In genomic region chr18:31040982-31041345, GRCh38 we compare ENCODE assay signal across 12 cellular contexts. TPM values are rescaled to one million over a fixed set of nuclear protein-coding genes. Genes with fewer than 3 reads are reported as not detected.
DNase-seq lines count a peak whose midpoint lies in the region; ATAC-seq, FAIRE-seq and TF ChIP-seq lines count a peak whose summit lies in the region.
"Had no signal": no experiment of that assay in that cellular context is flagged by ENCODE, and none has a peak within 500 bp of the region (broad histone marks: within the 10 kb centered on the region; RNA-seq: fewer than 3 reads in every experiment).

No MANE protein-coding gene starts in this region.

- H3K4me3 Mint-ChIP-seq in type B pancreatic cell, result peak overlapping the region; percentile 98

- no peak overlapping the region for H3K27ac ChIP-seq in right atrium auricular region
- no peak overlapping the region for H3K27ac ChIP-seq in heart right ventricle
- no peak overlapping the region for H3K27ac ChIP-seq in mesendoderm (ENCODE audit: low read depth, low read length)
- H3K27ac ChIP-seq in pancreas, result no peak overlapping the region

- no peak overlapping the region for H2BK120ac ChIP-seq in mesendoderm (ENCODE audit: low read depth, low read length)

- no peak overlapping the region for H3K18ac ChIP-seq in mesendoderm (ENCODE audit: low read length)

- TF ChIP-seq CTCF in right atrium auricular region (IDR thresholded peaks at IDR 0.05) (no peak), heart right ventricle (IDR thresholded peaks at IDR 0.05) (no peak), type B pancreatic cell (conservative IDR thresholded peaks at IDR 0.05) (no peak), pancreas (IDR thresholded peaks at IDR 0.05) (no peak)

- no peak overlapping the region for H2AK5ac ChIP-seq in mesendoderm (ENCODE audit: low read length)

- DNase-seq in right atrium auricular region (ENCODE audit: low spot score) (no peak), heart right ventricle (no peak), ecto neural progenitor cell (ENCODE audit: low spot score) (peak; percentile 54), mesendoderm (peak; percentile 56), type B pancreatic cell (ENCODE audit: extremely low spot score, unreplicated experiment) (no peak), hippocampal formation (lab: John Stamatoyannopoulos, UW) (no peak), NCI-H187 treated with DMSO at 0.1 percent for 48 hours (lab: John Stamatoyannopoulos, UW) (no peak), pancreas (no peak)
- DNase-seq: activated naive CD4-positive, alpha-beta T cell treated with anti-CD3 and anti-CD28 coated beads, Interleukin-2, amount 10 ng/mL, durations not matched to agents 7 days and 5 days; NCI-H146 had no signal

- H4K8ac ChIP-seq in mesendoderm (ENCODE audit: low read depth, low read length), result no peak overlapping the region

- no peak overlapping the region for H2BK15ac ChIP-seq in mesendoderm (replicated peaks; ENCODE audit: low read depth)

- H3K27ac Mint-ChIP-seq in type B pancreatic cell, result peak overlapping the region; percentile 94

- no peak for FAIRE-seq in pancreas (lab: Jason Lieb, UNC)
- FAIRE-seq: GM18507 had no signal

- H3K9ac ChIP-seq in mesendoderm (ENCODE audit: low read length), result no peak overlapping the region

- 3 to 6% methylated on average over 14 of the region's 14 CpGs for WGBS in heart right ventricle, 2 donors
- WGBS in mesendoderm (ENCODE audit: extremely low coverage, insufficient coverage, low lambda C conversion rate), result no CpG with 5 or more reads among the region's 14 CpGs
- 13% methylated on average over 14 of the region's 14 CpGs for WGBS in pancreas, 2 donors

- H3K4me1 ChIP-seq in right atrium auricular region, result peaks cover 0 to 23% of the 10 kb centered on the region in 2 donors
- H3K4me1 ChIP-seq in heart right ventricle, result peaks cover 0 to 27% (median 17%) of the 10 kb centered on the region in 9 donors
- H3K4me1 ChIP-seq in mesendoderm (ENCODE audit: control insufficient read depth, low read depth, low read length), result peaks cover 2% of the 10 kb centered on the region
- peaks cover 0 to 6% (median 3%) of the 10 kb centered on the region in 3 donors for H3K4me1 ChIP-seq in pancreas

- ATAC-seq in heart right ventricle, result no peak
- ATAC-seq in pancreas, result no peak

- peaks cover 11% of the 10 kb centered on the region for H3K9me3 Mint-ChIP-seq in type B pancreatic cell
- H3K9me3 Mint-ChIP-seq: activated naive CD4-positive, alpha-beta T cell treated with anti-CD3 and anti-CD28 coated beads, Interleukin-2, amount 10 ng/mL, durations not matched to agents 7 days and 5 days had no signal

- no peaks in the 10 kb centered on the region for H3K79me2 ChIP-seq in mesendoderm (ENCODE audit: control insufficient read depth, insufficient read depth, low read length)

- H3K36me3 ChIP-seq in right atrium auricular region, result no peaks in the 10 kb centered on the region
- H3K36me3 ChIP-seq in heart right ventricle, result no peaks in the 10 kb centered on the region
- no peaks in the 10 kb centered on the region for H3K36me3 ChIP-seq in mesendoderm (ENCODE audit: control insufficient read depth, insufficient read depth, low read length)
- no peaks in the 10 kb centered on the region for H3K36me3 ChIP-seq in pancreas

- H3K36me3 Mint-ChIP-seq in type B pancreatic cell, result peaks cover 15% of the 10 kb centered on the region

- peaks cover 5 to 11% of the 10 kb centered on the region in 2 donors for H3K27me3 ChIP-seq in right atrium auricular region
- peaks cover 18 to 90% (median 78%) of the 10 kb centered on the region in 7 donors for H3K27me3 ChIP-seq in heart right ventricle
- H3K27me3 ChIP-seq in mesendoderm (ENCODE audit: insufficient read depth, low read length, poor library complexity), result peaks cover 17% of the 10 kb centered on the region
- peaks cover 7 to 70% (median 23%) of the 10 kb centered on the region in 4 donors for H3K27me3 ChIP-seq in pancreas

- peak overlapping the region; percentile 23 to 43 for H3K4me3 ChIP-seq in right atrium auricular region
- H3K4me3 ChIP-seq in heart right ventricle, result peak overlapping the region in 3 of 10 donors; percentile 18 to 38 (median 35)
- H3K4me3 ChIP-seq in mesendoderm (ENCODE audit: low read length), result no peak overlapping the region
- no peak overlapping the region for H3K4me3 ChIP-seq in pancreas

- no peak overlapping the region for H3K23ac ChIP-seq in mesendoderm (ENCODE audit: low read length)

- no peak overlapping the region for H3K4ac ChIP-seq in mesendoderm (ENCODE audit: low read depth, low read length)

- H3K9me3 ChIP-seq in right atrium auricular region, result no peaks in the 10 kb centered on the region
- H3K9me3 ChIP-seq in heart right ventricle, result no peaks in the 10 kb centered on the region
- no peaks in the 10 kb centered on the region for H3K9me3 ChIP-seq in pancreas

- peaks cover 13% of the 10 kb centered on the region for H3K4me1 Mint-ChIP-seq in type B pancreatic cell (ENCODE audit: unreplicated experiment)

- intact Hi-C loops in heart right ventricle (cut with DNase I), result no loop called here
- intact Hi-C loops in pancreas (cut with DNase I), result no loop called here

- no peak overlapping the region for H4K5ac ChIP-seq in mesendoderm (ENCODE audit: low read length)

- no peaks in the 10 kb centered on the region for H3K79me1 ChIP-seq in mesendoderm (ENCODE audit: low read length)

- peaks cover 60% of the 10 kb centered on the region for H3K27me3 Mint-ChIP-seq in type B pancreatic cell

- H2BK5ac ChIP-seq in mesendoderm (ENCODE audit: low read length), result no peak overlapping the region

- no peak overlapping the region for H3K56ac ChIP-seq in mesendoderm (ENCODE audit: low read length)

- H3K4me2 ChIP-seq in mesendoderm (ENCODE audit: low read length), result peak overlapping the region; percentile 92

RNA-seq across cellular contexts. Expression of gene DSC3, which starts 1.6 kb away (rescaled TPM):
- 1 to 10 TPM; 3.1 to 5.1 TPM for total RNA-seq in right atrium auricular region
- under 1 TPM in 7 of 10 donors, not detected in 3; 0.04 to 0.44 (median 0.13) TPM for total RNA-seq in heart right ventricle
- polyA plus RNA-seq in heart right ventricle, result under 1 TPM; 0.07 to 0.39 TPM
- polyA plus RNA-seq in mesendoderm (2013, experiment 1 of 2), result 1.2 TPM
- 1.1 TPM for polyA plus RNA-seq in mesendoderm (2013, experiment 2 of 2)
- total RNA-seq in type B pancreatic cell (ENCODE audit: low replicate concordance), result 67.7 and 306 TPM in 2 replicates
- total RNA-seq in pancreas, result under 1 TPM in 5 of 6 donors, not detected in 1; 0.04 to 0.12 (median 0.09) TPM
- under 1 TPM; 0.04 to 0.05 TPM for polyA plus RNA-seq in pancreas
- total RNA-seq: Daoy had no signal

Comparison
In these comparisons a context has a peak if more than half of its experiments do, and no peak if none do; other contexts are left out.
1. DNase-seq: peak in ecto neural progenitor cell (single experiment) and mesendoderm (single experiment); none in right atrium auricular region (single experiment), heart right ventricle (0 of 2), type B pancreatic cell (single experiment), hippocampal formation (0 of 2), NCI-H187 treated with DMSO at 0.1 percent for 48 hours (single experiment) and pancreas (0 of 6).
2. H3K4me3 ChIP-seq: peak in right atrium auricular region (2 of 2); none in mesendoderm (single experiment) and pancreas (0 of 4).
3. RNA of gene DSC3, which starts 1.6 kb away (total RNA-seq): 67.7 to 306 TPM in type B pancreatic cell; 3.1 to 5.1 TPM in right atrium auricular region, 0.04 to 0.44 TPM in heart right ventricle and 0.04 to 0.12 TPM in pancreas; every median in the first group is over 10 times any median in the second.